Comparison of ENCODE assay signal across 10 cellular contexts in genomic region chr2:234164499-234165409, GRCh38.
DNase-seq lines count a peak whose midpoint lies in the region; ATAC-seq lines count a peak whose summit lies in the region.
"Had no signal": no experiment of that assay in that cellular context is flagged by ENCODE, and none has a peak within 500 bp of the region (broad histone marks: within the 10 kb centered on the region; RNA-seq: fewer than 3 reads in every experiment).

No MANE protein-coding gene starts in this region.

- ATAC-seq in GM21447 (IDR thresholded peaks at IDR 0.05; ENCODE audit: unreplicated experiment) (peak; percentile 51), HG02678 (IDR thresholded peaks at IDR 0.05; ENCODE audit: unreplicated experiment) (no peak)

- no peak overlapping the region for H3K27ac ChIP-seq in effector memory CD4-positive, alpha-beta T cell (ENCODE audit: insufficient read depth, low read length, poor library complexity, severe bottlenecking)
- H3K27ac ChIP-seq: esophagus squamous epithelium had no signal

- H3K4me3 ChIP-seq in effector memory CD4-positive, alpha-beta T cell (ENCODE audit: insufficient read depth, low read depth, low read length, poor library complexity, severe bottlenecking): no peak overlapping the region
- H3K4me3 ChIP-seq in H7 (ENCODE audit: insufficient read depth, low read depth, low read length): no peak overlapping the region
- H3K4me3 ChIP-seq: esophagus squamous epithelium had no signal

- no peaks in the 10 kb centered on the region for H3K36me3 ChIP-seq in effector memory CD4-positive, alpha-beta T cell (ENCODE audit: control insufficient read depth, insufficient read depth, low read length)
- H3K36me3 ChIP-seq in H7 (replicated peaks; ENCODE audit: control insufficient read depth, insufficient read depth, low read length): no peaks in the 10 kb centered on the region
- H3K36me3 ChIP-seq: esophagus squamous epithelium had no signal

- peak; percentile 26 to 43 for DNase-seq in activated CD4-positive, alpha-beta T cell treated with anti-CD3 and anti-CD28 coated beads for 4 hours
- peak; percentile 25 to 47 (median 39) for DNase-seq in effector memory CD4-positive, alpha-beta T cell
- DNase-seq in stimulated activated CD8-positive, alpha-beta memory T cell treated with anti-CD3 and anti-CD28 coated beads, Interleukin-4, amount 100 ng/mL, for 24 hours (ENCODE audit: low read depth): peak; percentile 15
- DNase-seq in NCI-H187 (lab: John Stamatoyannopoulos, UW) (no peak), H7 (no peak), NCI-H2196 (lab: John Stamatoyannopoulos, UW; ENCODE audit: unreplicated experiment) (no peak)
- DNase-seq: esophagus squamous epithelium, NCI-H2081 treated with DMSO at 0.1 percent for 48 hours had no signal

- H3K9me3 ChIP-seq in effector memory CD4-positive, alpha-beta T cell (ENCODE audit: control insufficient read depth, low read length): no peaks in the 10 kb centered on the region
- H3K9me3 ChIP-seq: esophagus squamous epithelium had no signal

- H3K4me1 ChIP-seq in effector memory CD4-positive, alpha-beta T cell (ENCODE audit: control insufficient read depth, insufficient read depth, low read length, poor library complexity, severe bottlenecking): peaks cover 10% of the 10 kb centered on the region

- H3K27me3 ChIP-seq in effector memory CD4-positive, alpha-beta T cell (replicated peaks; ENCODE audit: control insufficient read depth, insufficient read depth, low read length, poor library complexity, severe bottlenecking): no peaks in the 10 kb centered on the region
- H3K27me3 ChIP-seq in H7 (ENCODE audit: control insufficient read depth, insufficient read depth, low read length): no peaks in the 10 kb centered on the region

Comparison
In these comparisons a context has a peak if more than half of its experiments do, and no peak if none do; other contexts are left out.
1. DNase-seq: peak in activated CD4-positive, alpha-beta T cell treated with anti-CD3 and anti-CD28 coated beads for 4 hours (2 of 2), effector memory CD4-positive, alpha-beta T cell (3 of 3) and stimulated activated CD8-positive, alpha-beta memory T cell treated with anti-CD3 and anti-CD28 coated beads, Interleukin-4, amount 100 ng/mL, for 24 hours (single experiment); none in NCI-H187 (0 of 2), H7 (single experiment) and NCI-H2196 (single experiment).